In the genomic region with DNA sequence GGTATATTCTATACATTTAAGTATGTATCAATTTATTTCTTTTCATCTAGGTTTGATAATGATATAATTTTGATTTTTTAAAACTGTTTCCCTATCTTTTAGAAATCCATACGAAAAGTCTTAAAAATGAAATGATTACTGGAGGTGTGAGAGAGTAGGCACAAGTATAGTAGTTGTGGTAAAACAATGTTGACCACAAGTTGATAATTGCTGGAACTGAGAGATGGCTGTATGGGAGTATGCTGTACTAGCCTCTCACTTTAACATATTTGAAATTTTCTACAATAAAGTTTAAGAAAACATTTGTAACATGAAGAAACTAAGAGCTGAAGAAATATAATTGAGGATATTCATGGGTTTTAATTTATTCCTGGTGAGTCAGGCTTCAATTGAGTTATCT, we compare ENCODE assay signal across 23 cellular contexts. TPM values are rescaled to one million over a fixed set of nuclear protein-coding genes. Genes with fewer than 3 reads are reported as not detected.
DNase-seq lines count a peak whose midpoint lies in the region; ATAC-seq and TF ChIP-seq lines count a peak whose summit lies in the region.
"Had no signal": no experiment of that assay in that cellular context is flagged by ENCODE, and none has a peak within 500 bp of the region (broad histone marks: within the 10 kb centered on the region; RNA-seq: fewer than 3 reads in every experiment).

No MANE protein-coding gene starts in this region.

- no peaks in the 10 kb centered on the region for H3K4me1 ChIP-seq in heart left ventricle
- H3K4me1 ChIP-seq: BLaER1 treated with 17β-estradiol and CSF1 and Interleukin-3, amounts not matched to agents 10 nM and 100 nM; gastroesophageal sphincter; stomach had no signal

- no peak for TF ChIP-seq POLR2A in heart left ventricle (IDR thresholded peaks at IDR 0.05)

- H3K27me3 ChIP-seq in heart left ventricle = no peaks in the 10 kb centered on the region
- H3K27me3 ChIP-seq: BLaER1 treated with 17β-estradiol and CSF1 and Interleukin-3, amounts not matched to agents 10 nM and 100 nM; brain microvascular endothelial cell; gastroesophageal sphincter; stomach had no signal

- no peak for DNase-seq in heart left ventricle
- DNase-seq in inferior parietal cortex (ENCODE audit: extremely low spot score) = no peak
- no peak for DNase-seq in activated CD8-positive, alpha-beta memory T cell treated with anti-CD3 and anti-CD28 coated beads for 24 hours
- no peak for DNase-seq in activated CD4-positive, alpha-beta T cell treated with anti-CD3 and anti-CD28 coated beads for 1 hour
- DNase-seq: activated CD4-positive, alpha-beta memory T cell treated with anti-CD3 and anti-CD28 coated beads for 36 hours; activated T-cell treated with anti-CD3 and anti-CD28 coated beads, Interleukin-2, amount 50 U/mL, for 24 hours; brain microvascular endothelial cell; DMS 273 treated with DMSO at 0.1 percent for 48 hours; erythroblast; HFFc6; NCI-H2081 treated with DMSO at 0.1 percent for 48 hours; NCI-H510A; stomach had no signal

- no peak overlapping the region for H3K4me3 ChIP-seq in heart left ventricle
- H3K4me3 ChIP-seq: BLaER1 treated with 17β-estradiol and CSF1 and Interleukin-3, amounts not matched to agents 10 nM and 100 nM; gastroesophageal sphincter; stomach had no signal

- no peaks in the 10 kb centered on the region for H3K36me3 ChIP-seq in heart left ventricle
- H3K36me3 ChIP-seq: BLaER1 treated with 17β-estradiol and CSF1 and Interleukin-3, amounts not matched to agents 10 nM and 100 nM; brain microvascular endothelial cell; gastroesophageal sphincter; stomach had no signal

- H3K27ac ChIP-seq in heart left ventricle = no peak overlapping the region
- H3K27ac ChIP-seq: BLaER1 treated with 17β-estradiol and CSF1 and Interleukin-3, amounts not matched to agents 10 nM and 100 nM; brain microvascular endothelial cell; gastroesophageal sphincter; stomach had no signal

- ATAC-seq in GM18508 (IDR thresholded peaks at IDR 0.05; ENCODE audit: insufficient read depth, unreplicated experiment) (peak; percentile 97), GM19452 (IDR thresholded peaks at IDR 0.05; ENCODE audit: unreplicated experiment) (peak; percentile 96), HG02759 (IDR thresholded peaks at IDR 0.05; ENCODE audit: unreplicated experiment) (peak; percentile 92), HG03342 (IDR thresholded peaks at IDR 0.05; ENCODE audit: unreplicated experiment) (peak; percentile 88), heart left ventricle (no peak)
- ATAC-seq: gastroesophageal sphincter, sciatic nerve had no signal

- peaks cover 0 to 2% (median 0%) of the 10 kb centered on the region in 12 donors for H3K9me3 ChIP-seq in heart left ventricle
- H3K9me3 ChIP-seq: BLaER1 treated with 17β-estradiol and CSF1 and Interleukin-3, amounts not matched to agents 10 nM and 100 nM; gastroesophageal sphincter; stomach had no signal

- WGBS in heart left ventricle, 4 donors = 69 to 82% (median 78%) methylated on average over 1 of the region's 1 CpG

- TF ChIP-seq CTCF in heart left ventricle (IDR thresholded peaks at IDR 0.05) = no peak

- intact Hi-C loops in heart left ventricle (cut with DNase I) = no loop called here

RNA-seq across cellular contexts. Expression of gene FSHB, which starts 30.0 kb away (rescaled TPM):
- total RNA-seq in heart left ventricle = not detected
- not detected for polyA plus RNA-seq in heart left ventricle
- total RNA-seq: activated CD4-positive, alpha-beta memory T cell treated with anti-CD3 and anti-CD28 coated beads for 36 hours; gastroesophageal sphincter; HFFc6; lower leg skin; osteocyte; sciatic nerve; stomach; urinary bladder had no signal
- polyA plus RNA-seq: stomach, urinary bladder had no signal

Comparison
In these comparisons a context has a peak if more than half of its experiments do, and no peak if none do; other contexts are left out.
1. ATAC-seq: peak in GM18508 (single experiment), GM19452 (single experiment), HG02759 (single experiment) and HG03342 (single experiment); none in heart left ventricle (0 of 4).